In the genomic region with DNA sequence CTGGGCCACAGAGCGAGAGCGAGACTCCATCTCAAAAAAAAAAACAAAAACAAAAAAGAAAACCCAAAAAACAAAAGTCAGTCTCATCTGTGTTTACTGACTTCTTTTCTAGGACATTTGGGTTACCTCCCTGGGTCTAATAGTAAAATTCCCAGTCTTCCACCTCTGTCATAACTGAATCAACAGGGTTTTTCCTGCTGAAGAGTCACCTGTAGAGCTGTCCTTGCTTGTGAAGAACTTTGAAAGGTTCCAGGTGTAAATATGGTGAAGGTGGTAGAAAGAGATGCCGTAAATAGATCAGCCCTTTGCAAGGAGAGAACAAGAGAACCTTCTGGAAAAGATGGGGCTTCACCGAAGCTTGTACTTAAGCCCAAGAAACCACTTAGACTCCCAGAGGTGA, we compare ENCODE assay signal across 30 cellular contexts.
"Had no signal": no experiment of that assay in that cellular context is flagged by ENCODE, and none has a peak within 500 bp of the region (broad histone marks: within the 10 kb centered on the region; RNA-seq: fewer than 3 reads in every experiment).

No MANE protein-coding gene starts in this region.

- H3K4me1 ChIP-seq: uterus had no signal

- H3K36me3 ChIP-seq: neutrophil, ovary, right lobe of liver, sigmoid colon, thoracic aorta, thyroid gland, tibial nerve, upper lobe of right lung, uterus had no signal

- H3K36me3 Mint-ChIP-seq: naive B cell; naive thymus-derived CD8-positive, alpha-beta T cell; natural killer cell treated with Interleukin-12 subunit alpha and Interleukin-12 subunit beta and Interleukin-15 and Interleukin-18, amount 100 ng/mL, for 72 hours; stimulated activated effector memory CD8-positive, alpha-beta T cell treated with anti-CD3 and anti-CD28 coated beads, Interleukin-12 subunit alpha, Interleukin-12 subunit beta, amount 100 ng/mL, for 72 hours; stimulated activated naive B cell treated with anti-CD40 and anti-IgM and Interleukin-4, amounts not matched to agents 10 μg/mL and 1 μg/mL and 100 μg/mL, for 72 hours had no signal

- ATAC-seq: naive thymus-derived CD8-positive, alpha-beta T cell; psoas muscle; right cardiac atrium; right lobe of liver; stimulated activated naive B cell treated with anti-CD40 and anti-IgM and Interleukin-4, amounts not matched to agents 10 μg/mL and 1 μg/mL and 100 μg/mL, for 72 hours had no signal

- H3K27ac ChIP-seq: neutrophil, ovary, parathyroid adenoma, right lobe of liver, thoracic aorta, thyroid gland, tibial nerve, upper lobe of right lung, uterus had no signal

- H3K9me3 ChIP-seq: neutrophil, ovary, psoas muscle, right lobe of liver, sigmoid colon, thoracic aorta, thyroid gland, tibial nerve, upper lobe of right lung, uterus had no signal

- H3K4me3 ChIP-seq: ovary, psoas muscle, right lobe of liver, sigmoid colon, thoracic aorta, thyroid gland, tibial nerve, upper lobe of right lung, uterus had no signal

- H3K9me3 Mint-ChIP-seq: naive B cell; naive thymus-derived CD8-positive, alpha-beta T cell; natural killer cell treated with Interleukin-12 subunit alpha and Interleukin-12 subunit beta and Interleukin-15 and Interleukin-18, amount 100 ng/mL, for 72 hours; nephron progenitor cell; neural crest cell; stimulated activated effector memory CD8-positive, alpha-beta T cell treated with anti-CD3 and anti-CD28 coated beads, Interleukin-12 subunit alpha, Interleukin-12 subunit beta, amount 100 ng/mL, for 72 hours; stimulated activated naive CD8-positive, alpha-beta T cell treated with anti-CD3 and anti-CD28 coated beads, Interleukin-15, Interleukin-2, amounts not matched to agents 100 ng/mL and 50 ng/mL, for 24 hours had no signal

- H3K4me3 Mint-ChIP-seq: naive B cell; naive thymus-derived CD8-positive, alpha-beta T cell; natural killer cell treated with Interleukin-12 subunit alpha and Interleukin-12 subunit beta and Interleukin-15 and Interleukin-18, amount 100 ng/mL, for 72 hours; nephron progenitor cell; stimulated activated effector memory CD8-positive, alpha-beta T cell treated with anti-CD3 and anti-CD28 coated beads, Interleukin-12 subunit alpha, Interleukin-12 subunit beta, amount 100 ng/mL, for 72 hours; stimulated activated naive B cell treated with anti-CD40 and anti-IgM and Interleukin-4, amounts not matched to agents 10 μg/mL and 1 μg/mL and 100 μg/mL, for 72 hours; stimulated activated naive CD8-positive, alpha-beta T cell treated with anti-CD3 and anti-CD28 coated beads, Interleukin-15, Interleukin-2, amounts not matched to agents 100 ng/mL and 50 ng/mL, for 24 hours had no signal

- H3K27me3 ChIP-seq: ovary, right lobe of liver, sigmoid colon, thyroid gland, tibial nerve, upper lobe of right lung, uterus had no signal

- H3K4me1 Mint-ChIP-seq: stimulated activated effector memory CD8-positive, alpha-beta T cell treated with anti-CD3 and anti-CD28 coated beads, Interleukin-12 subunit alpha, Interleukin-12 subunit beta, amount 100 ng/mL, for 72 hours had no signal

- H3K27me3 Mint-ChIP-seq: progenitor cell of endocrine pancreas had no signal

- DNase-seq: naive B cell; naive thymus-derived CD8-positive, alpha-beta T cell; nephron progenitor cell; nucleus accumbens; ovary; posterior cingulate gyrus; psoas muscle; right lobe of liver; sigmoid colon; small intestine; stimulated activated CD4-positive, alpha-beta T cell treated with anti-CD3 and anti-CD28 coated beads, Interleukin-15, amount 100 ng/mL, for 24 hours; stimulated activated CD4-positive, alpha-beta T cell treated with anti-CD3 and anti-CD28 coated beads, Interleukin-2, amount 100 ng/mL, for 24 hours; stimulated activated CD4-positive, alpha-beta T cell treated with anti-CD3 and anti-CD28 coated beads, Interleukin-2, amount 100 ng/mL, for 48 hours; stimulated activated CD4-positive, alpha-beta T cell treated with anti-CD3 and anti-CD28 coated beads, Interleukin-4, amount 100 ng/mL, for 24 hours; stimulated activated naive B cell treated with anti-CD40 and anti-IgM and Interleukin-4, amounts not matched to agents 10 μg/mL and 1 μg/mL and 100 μg/mL, for 72 hours; stimulated activated naive CD4-positive, alpha-beta T cell treated with Interleukin-2 at 50 U/mL for 16 hours; trophoblast cell; uterus had no signal

- H3K27ac Mint-ChIP-seq: naive thymus-derived CD8-positive, alpha-beta T cell; natural killer cell treated with Interleukin-12 subunit alpha and Interleukin-12 subunit beta and Interleukin-15 and Interleukin-18, amount 100 ng/mL, for 72 hours; nephron progenitor cell; progenitor cell of endocrine pancreas; stimulated activated effector memory CD8-positive, alpha-beta T cell treated with anti-CD3 and anti-CD28 coated beads, Interleukin-12 subunit alpha, Interleukin-12 subunit beta, amount 100 ng/mL, for 72 hours; stimulated activated naive B cell treated with anti-CD40 and anti-IgM and Interleukin-4, amounts not matched to agents 10 μg/mL and 1 μg/mL and 100 μg/mL, for 72 hours; stimulated activated naive CD8-positive, alpha-beta T cell treated with anti-CD3 and anti-CD28 coated beads, Interleukin-15, Interleukin-2, amounts not matched to agents 100 ng/mL and 50 ng/mL, for 24 hours had no signal
